In genomic region chr15:53401503-53401902, GRCh38 we compare ENCODE assay signal across 22 cellular contexts.
DNase-seq lines count a peak whose midpoint lies in the region; ATAC-seq and TF ChIP-seq lines count a peak whose summit lies in the region.
"Had no signal": no experiment of that assay in that cellular context is flagged by ENCODE, and none has a peak within 500 bp of the region (broad histone marks: within the 10 kb centered on the region; RNA-seq: fewer than 3 reads in every experiment).

No MANE protein-coding gene starts in this region.

- no peaks in the 10 kb centered on the region for H3K4me1 Mint-ChIP-seq in stimulated activated naive B cell treated with anti-CD40 and anti-IgM and Interleukin-4, amounts not matched to agents 10 μg/mL and 1 μg/mL and 100 μg/mL, for 72 hours
- H3K4me1 Mint-ChIP-seq: CD14-positive monocyte; CD8-positive, alpha-beta memory T cell had no signal

- peak; percentile 9 for DNase-seq in DMS53 (lab: John Stamatoyannopoulos, UW)
- DNase-seq in DMS53 treated with DMSO at 0.1 percent for 48 hours (lab: John Stamatoyannopoulos, UW; ENCODE audit: unreplicated experiment): no peak
- DNase-seq in NCI-H146 (lab: John Stamatoyannopoulos, UW): peak; percentile 20
- peak; percentile 2 for DNase-seq in kidney tubule cell (ENCODE audit: low spot score)
- no peak for DNase-seq in stimulated activated naive B cell treated with anti-CD40 and anti-IgM and Interleukin-4, amounts not matched to agents 10 μg/mL and 1 μg/mL and 100 μg/mL, for 72 hours
- DNase-seq in right atrium auricular region (ENCODE audit: low spot score): no peak
- no peak for DNase-seq in MV-4-11 (lab: John Stamatoyannopoulos, UW)
- DNase-seq: BE2C; CD8-positive, alpha-beta memory T cell; H9; KBM-7; NCI-H1105 treated with DMSO at 0.1 percent for 48 hours; NCI-H1694; NCI-H2029 treated with DMSO at 0.1 percent for 48 hours; NCI-H446 treated with DMSO at 0.1 percent for 48 hours; NCI-H526; SHP77 had no signal

- no peak overlapping the region for H3K27ac Mint-ChIP-seq in stimulated activated naive B cell treated with anti-CD40 and anti-IgM and Interleukin-4, amounts not matched to agents 10 μg/mL and 1 μg/mL and 100 μg/mL, for 72 hours
- H3K27ac Mint-ChIP-seq: CD8-positive, alpha-beta memory T cell; GM23338 had no signal

- no peaks in the 10 kb centered on the region for H3K4me1 ChIP-seq in right atrium auricular region
- H3K4me1 ChIP-seq: BE2C had no signal

- peak; percentile 69 to 74 for ATAC-seq in stimulated activated naive B cell treated with anti-CD40 and anti-IgM and Interleukin-4, amounts not matched to agents 10 μg/mL and 1 μg/mL and 100 μg/mL, for 72 hours (replicated peaks)
- ATAC-seq: GM23338, Panc1 had no signal

- no peaks in the 10 kb centered on the region for H3K9me3 ChIP-seq in right atrium auricular region
- H3K9me3 ChIP-seq: BE2C had no signal

- no peaks in the 10 kb centered on the region for H3K27me3 ChIP-seq in right atrium auricular region
- H3K27me3 ChIP-seq: BE2C had no signal

- no peak overlapping the region for H3K4me3 Mint-ChIP-seq in stimulated activated naive B cell treated with anti-CD40 and anti-IgM and Interleukin-4, amounts not matched to agents 10 μg/mL and 1 μg/mL and 100 μg/mL, for 72 hours
- H3K4me3 Mint-ChIP-seq: CD14-positive monocyte; CD8-positive, alpha-beta memory T cell; GM23338; H9 had no signal

- no peak for TF ChIP-seq CTCF in right atrium auricular region (IDR thresholded peaks at IDR 0.05)

- no peak overlapping the region for H3K4me3 ChIP-seq in right atrium auricular region
- H3K4me3 ChIP-seq: GM23338 had no signal

- H3K36me3 Mint-ChIP-seq in stimulated activated naive B cell treated with anti-CD40 and anti-IgM and Interleukin-4, amounts not matched to agents 10 μg/mL and 1 μg/mL and 100 μg/mL, for 72 hours: no peaks in the 10 kb centered on the region
- H3K36me3 Mint-ChIP-seq: CD14-positive monocyte; CD8-positive, alpha-beta memory T cell had no signal

- H3K36me3 ChIP-seq in right atrium auricular region: no peaks in the 10 kb centered on the region
- H3K36me3 ChIP-seq: BE2C had no signal

- peaks cover 0 to 4% of the 10 kb centered on the region in 2 donors for H3K27me3 Mint-ChIP-seq in stimulated activated naive B cell treated with anti-CD40 and anti-IgM and Interleukin-4, amounts not matched to agents 10 μg/mL and 1 μg/mL and 100 μg/mL, for 72 hours

- no peaks in the 10 kb centered on the region for H3K9me3 Mint-ChIP-seq in stimulated activated naive B cell treated with anti-CD40 and anti-IgM and Interleukin-4, amounts not matched to agents 10 μg/mL and 1 μg/mL and 100 μg/mL, for 72 hours
- H3K9me3 Mint-ChIP-seq: GM23338, H9 had no signal

- H3K27ac ChIP-seq in right atrium auricular region: no peak overlapping the region
- H3K27ac ChIP-seq: 22Rv1, RWPE1 had no signal

Comparison
In these comparisons a context has a peak if more than half of its experiments do, and no peak if none do; other contexts are left out.
1. DNase-seq: peak in DMS53 (single experiment), NCI-H146 (single experiment) and kidney tubule cell (single experiment); none in DMS53 treated with DMSO at 0.1 percent for 48 hours (single experiment), stimulated activated naive B cell treated with anti-CD40 and anti-IgM and Interleukin-4, amounts not matched to agents 10 μg/mL and 1 μg/mL and 100 μg/mL, for 72 hours (single experiment), right atrium auricular region (single experiment) and MV-4-11 (single experiment).